In genomic region chr1:162094271-162094670, GRCh38 we compare ENCODE assay signal across 23 cellular contexts. TPM values are rescaled to one million over a fixed set of nuclear protein-coding genes. Genes with fewer than 3 reads are reported as not detected.
A peak's percentile ranks its signal among the peaks of the same experiment; 100 is the strongest.
DNase-seq lines count a peak whose midpoint lies in the region; ATAC-seq and TF ChIP-seq lines count a peak whose summit lies in the region.
"Had no signal": no experiment of that assay in that cellular context is flagged by ENCODE, and none has a peak within 500 bp of the region (broad histone marks: within the 10 kb centered on the region; RNA-seq: fewer than 3 reads in every experiment).

No MANE protein-coding gene starts in this region.

- intact Hi-C loops in PC-9 (cut with micrococcal nuclease; ENCODE audit: unreplicated experiment): no loop called here

- no peaks in the 10 kb centered on the region for H3K9me2 ChIP-seq in PC-9 (ENCODE audit: insufficient read depth)

- peaks cover 96% of the 10 kb centered on the region for H3K79me2 ChIP-seq in PC-9 (ENCODE audit: low read depth)

- CTCF ChIA-PET in HEK293T (lab: Yijun Ruan, JAX): no interaction called here
- CTCF ChIA-PET in PC-9 (lab: Charles Lee): no interaction called here

- DNase-seq in DMS 273 (lab: John Stamatoyannopoulos, UW; ENCODE audit: unreplicated experiment) (peak; percentile 54), HEK293T (ENCODE audit: extremely low spot score) (peak; percentile 54), PC-9 (peak in 1 of 2 experiments; percentile 41), left kidney (ENCODE audit: low read depth, low spot score) (peak; percentile 23), activated gamma-delta T cell (lab: John Stamatoyannopoulos, UW) (no peak)
- DNase-seq in activated CD8-positive, alpha-beta memory T cell treated with anti-CD3 and anti-CD28 coated beads, Interleukin-2, amount 50 U/mL, for 48 hours: no peak
- DNase-seq: activated B cell treated with CpG ODN at 0.5 μM for 24 hours; activated CD8-positive, alpha-beta T cell treated with anti-CD3 and anti-CD28 coated beads, Interleukin-2, amount 10 ng/mL, durations not matched to agents 7 days and 5 days; activated T-cell treated with anti-CD3 and anti-CD28 coated beads, Interleukin-2, amount 50 U/mL, for 48 hours; body of pancreas; CD4-positive, alpha-beta memory T cell; DMS79; effector memory CD4-positive, alpha-beta T cell; MM.1S; NCI-H187; NCI-H226; nucleus accumbens; retina; SIG-M5 had no signal

- peaks cover 6% of the 10 kb centered on the region; the same call in 1 of the 2 replicates for H3K9me3 ChIP-seq in PC-9 (ENCODE audit: insufficient read depth, low read depth)
- H3K9me3 ChIP-seq: body of pancreas, esophagus muscularis mucosa had no signal

- no peak for TF ChIP-seq CTCF in PC-9 (conservative IDR thresholded peaks at IDR 0.05)

- no peaks in the 10 kb centered on the region for H3K27me3 ChIP-seq in PC-9 (ENCODE audit: insufficient read depth, low read depth)
- H3K27me3 ChIP-seq: body of pancreas, esophagus muscularis mucosa had no signal

- H3K27ac ChIP-seq in PC-9: no peak overlapping the region
- H3K27ac ChIP-seq: body of pancreas, esophagus muscularis mucosa had no signal

- no peak overlapping the region for H3K4me3 ChIP-seq in PC-9
- H3K4me3 ChIP-seq: body of pancreas, esophagus muscularis mucosa had no signal

- no TSS peak for BruUV-seq in PC-9 (replicated peaks; lab: Mats Ljungman, UMichigan)

- H3F3A ChIP-seq in PC-9 (ENCODE audit: insufficient read depth, low read depth): peaks cover 23% of the 10 kb centered on the region; the same call in 1 of the 2 replicates

- H2AFZ ChIP-seq in PC-9: no peak overlapping the region

- POLR2A ChIA-PET in HEK293T (lab: Yijun Ruan, JAX): interaction anchor here (1.0 kb wide), 1 partner anchor 22 kb away, joined by 3 read pairs; no protein-coding TSS in a partner anchor
- POLR2A ChIA-PET in PC-9 (lab: Charles Lee; ENCODE audit: unreplicated experiment): no interaction called here

- peak overlapping the region; percentile 2; the same call in 1 of the 2 replicates for H3K4me2 ChIP-seq in PC-9

- H3K36me3 ChIP-seq in PC-9 (ENCODE audit: low read depth): peaks cover 12% of the 10 kb centered on the region
- H3K36me3 ChIP-seq: esophagus muscularis mucosa had no signal

- no peaks in the 10 kb centered on the region; the same call in none of the 2 replicates for H4K20me1 ChIP-seq in PC-9 (ENCODE audit: insufficient read depth)

- H3K4me1 ChIP-seq in PC-9 (replicated peaks; ENCODE audit: insufficient read depth): peaks cover 47% of the 10 kb centered on the region
- H3K4me1 ChIP-seq: body of pancreas had no signal

- ATAC-seq in GM21423 (IDR thresholded peaks at IDR 0.05; ENCODE audit: unreplicated experiment) (no peak), GM18519 (IDR thresholded peaks at IDR 0.05; ENCODE audit: low FRiP score, unreplicated experiment) (no peak)
- ATAC-seq: activated CD8-positive, alpha-beta T cell treated with anti-CD3 and anti-CD28 coated beads, Interleukin-2, amount 10 ng/mL, durations not matched to agents 7 days and 5 days; body of pancreas had no signal

TF ChIP-seq in HEK293T, 16 proteins besides CTCF, POLR2A, EP300 and RAD21:
- TF ChIP-seq SP1 (IDR thresholded peaks at IDR 0.05) (no peak), ARNT (IDR thresholded peaks at IDR 0.05) (no peak), PKNOX1 (IDR thresholded peaks at IDR 0.05) (peak; percentile 96), NFRKB (IDR thresholded peaks at IDR 0.05) (no peak), FOXM1 (IDR thresholded peaks at IDR 0.05; ENCODE audit: borderline replicate concordance) (peak; percentile 37; the same call in 1 of the 2 replicates), LEF1 (IDR thresholded peaks at IDR 0.05; ENCODE audit: borderline replicate concordance) (peak; percentile 39; the same call in 1 of the 2 replicates), BHLHE40 (IDR thresholded peaks at IDR 0.05; ENCODE audit: borderline replicate concordance) (no peak), ELF4 (IDR thresholded peaks at IDR 0.05) (no peak), SUZ12 (IDR thresholded peaks at IDR 0.05) (no peak), HDGF (IDR thresholded peaks at IDR 0.05; ENCODE audit: borderline replicate concordance) (no peak), CTBP1 (IDR thresholded peaks at IDR 0.05; ENCODE audit: borderline replicate concordance) (peak; percentile 93), FOXK2 (IDR thresholded peaks at IDR 0.05) (no peak), TARDBP (IDR thresholded peaks at IDR 0.05) (0 out of 2 replicates have a peak, but pooled peaks have one; percentile 39), L3MBTL2 (conservative IDR thresholded peaks at IDR 0.05) (no peak), ZNF384 (IDR thresholded peaks at IDR 0.05) (no peak), FOXA1 (IDR thresholded peaks at IDR 0.05) (0 out of 2 replicates have a peak, but pooled peaks have one; percentile 42)

RNA-seq across cellular contexts. Expression of gene NOS1AP, which starts 24.8 kb away (rescaled TPM):
- 9.2 and 9.9 TPM in 2 replicates for total RNA-seq in PC-9 (2021)
- total RNA-seq: activated B cell treated with CpG ODN at 0.5 μM for 24 hours; activated CD8-positive, alpha-beta T cell treated with anti-CD3 and anti-CD28 coated beads, Interleukin-2, amount 10 ng/mL, durations not matched to agents 7 days and 5 days; CD4-positive, alpha-beta memory T cell; T-helper 2 cell treated with Interferon-gamma antibody and Interleukin-4, amounts not matched to agents 100 ng/mL and 5 ng/mL, for 36 hours had no signal

Comparison
In these comparisons a context has a peak if more than half of its experiments do, and no peak if none do; other contexts are left out.
1. DNase-seq: peak in DMS 273 (single experiment), HEK293T (single experiment) and left kidney (single experiment); none in activated CD8-positive, alpha-beta memory T cell treated with anti-CD3 and anti-CD28 coated beads, Interleukin-2, amount 50 U/mL, for 48 hours (single experiment) and activated gamma-delta T cell (single experiment).